1 cellular context compared by ENCODE assay signal in the genomic region with DNA sequence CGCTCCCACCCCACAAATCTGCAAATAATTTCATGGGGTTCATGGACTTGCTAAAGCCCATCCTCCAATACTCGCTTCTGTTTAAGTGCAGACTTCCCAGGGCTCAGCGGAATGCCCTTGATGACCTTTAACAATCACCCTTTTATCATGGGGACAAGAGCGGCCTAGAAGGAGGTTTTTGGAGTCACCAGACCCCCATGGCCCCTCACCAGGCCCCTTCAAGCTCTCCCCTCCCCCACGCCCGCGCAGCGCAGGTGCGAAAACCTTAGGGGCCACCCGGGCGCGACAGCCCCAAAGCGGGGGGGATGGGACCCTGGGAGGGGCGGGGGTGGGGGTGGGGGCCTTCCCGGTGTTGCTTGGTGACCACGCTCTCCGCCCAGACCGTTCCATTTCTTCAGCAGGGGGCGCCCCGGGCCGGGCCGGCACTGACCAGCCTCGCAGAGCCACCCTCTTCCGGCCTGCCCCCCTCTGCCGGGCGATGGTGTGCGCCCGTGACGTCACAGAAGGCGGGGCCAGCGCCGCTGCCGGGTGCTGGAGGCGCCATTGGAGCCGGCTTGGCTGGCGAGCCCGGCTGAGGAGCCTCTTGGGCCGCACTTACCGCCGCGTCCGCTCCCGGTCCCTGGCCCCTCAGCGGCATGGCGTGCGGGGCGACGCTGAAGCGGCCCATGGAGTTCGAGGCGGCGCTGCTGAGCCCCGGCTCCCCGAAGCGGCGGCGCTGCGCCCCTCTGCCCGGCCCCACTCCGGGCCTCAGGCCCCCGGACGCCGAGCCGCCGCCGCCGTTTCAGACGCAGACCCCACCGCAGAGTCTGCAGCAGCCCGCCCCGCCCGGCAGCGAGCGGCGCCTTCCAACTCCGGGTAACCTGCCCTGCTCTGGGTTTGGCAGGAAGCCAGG.
TF ChIP-seq lines count a peak whose summit lies in the region.

Gene AKIRIN1, plus strand, starts transcription at position 531 of the 892 bp plus-strand sequence. Its CDS starts 105 bp downstream, at position 636.

TF ChIP-seq in HepG2, 621 proteins besides CTCF, POLR2A, EP300 and RAD21 (continued from another document):
- TF ChIP-seq, protein P1, sequence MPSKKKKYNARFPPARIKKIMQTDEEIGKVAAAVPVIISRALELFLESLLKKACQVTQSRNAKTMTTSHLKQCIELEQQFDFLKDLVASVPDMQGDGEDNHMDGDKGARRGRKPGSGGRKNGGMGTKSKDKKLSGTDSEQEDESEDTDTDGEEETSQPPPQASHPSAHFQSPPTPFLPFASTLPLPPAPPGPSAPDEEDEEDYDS (CRISPR knock-in tag; IDR thresholded peaks at IDR 0.05) = peak; percentile 74; the same call in 1 of the 2 replicates
- 0 out of 2 replicates have a peak, but pooled peaks have one; percentile 55 for TF ChIP-seq ZNF138 (CRISPR knock-in tag; IDR thresholded peaks at IDR 0.05; ENCODE audit: low read depth)
- peak; percentile 82; the same call in 1 of the 2 replicates for TF ChIP-seq ZBED4 (CRISPR knock-in tag; IDR thresholded peaks at IDR 0.05; ENCODE audit: borderline replicate concordance)
- peak; percentile 66; the same call in 1 of the 2 replicates for TF ChIP-seq UBTF (CRISPR knock-in tag; IDR thresholded peaks at IDR 0.05)
